Comparison of ENCODE assay signal across 10 cellular contexts in genomic region chr14:91830777-91831176, GRCh38. TPM values are rescaled to one million over a fixed set of nuclear protein-coding genes. Genes with fewer than 3 reads are reported as not detected.
DNase-seq lines count a peak whose midpoint lies in the region; ATAC-seq and TF ChIP-seq lines count a peak whose summit lies in the region.
"Had no signal": no experiment of that assay in that cellular context is flagged by ENCODE, and none has a peak within 500 bp of the region (broad histone marks: within the 10 kb centered on the region; RNA-seq: fewer than 3 reads in every experiment).

No MANE protein-coding gene starts in this region.

- no peaks in the 10 kb centered on the region for H3K9me3 ChIP-seq in thyroid gland
- no peaks in the 10 kb centered on the region for H3K9me3 ChIP-seq in esophagus squamous epithelium

- intact Hi-C loops in activated CD4-positive, alpha-beta memory T cell treated with anti-CD3 and anti-CD28 coated beads for 36 hours (cut with micrococcal nuclease), result loop anchor here (5.0 to 10.0 kb wide), 2 partner anchors 33 to 316 kb away; partner anchors contain the start of gene PPP4R3A
- intact Hi-C loops in thyroid gland (cut with DNase I) (no loop called here), esophagus squamous epithelium (cut with DNase I) (no loop called here)

- POLR2A ChIA-PET in activated CD4-positive, alpha-beta memory T cell treated with anti-CD3 and anti-CD28 coated beads for 36 hours (lab: Charles Lee), result no interaction called here
- POLR2A ChIA-PET in activated CD4-positive, alpha-beta memory T cell treated with anti-CD3 and anti-CD28 coated beads, Interleukin-2, amount 10 ng/mL, durations not matched to agents 7 days and 5 days (lab: Charles Lee), result no interaction called here

- H3K4me1 ChIP-seq in thyroid gland (peaks cover 22 to 34% of the 10 kb centered on the region in 2 donors), esophagus squamous epithelium (peaks cover 4 to 45% (median 5%) of the 10 kb centered on the region in 3 donors)
- H3K4me1 ChIP-seq: BLaER1 had no signal

- H3K36me3 Mint-ChIP-seq in activated CD4-positive, alpha-beta memory T cell treated with anti-CD3 and anti-CD28 coated beads for 36 hours, result no peaks in the 10 kb centered on the region
- peaks cover 55% of the 10 kb centered on the region for H3K36me3 Mint-ChIP-seq in activated CD4-positive, alpha-beta memory T cell treated with anti-CD3 and anti-CD28 coated beads, Interleukin-2, amount 10 ng/mL, durations not matched to agents 7 days and 5 days (ENCODE audit: low read depth)
- no peaks in the 10 kb centered on the region for H3K36me3 Mint-ChIP-seq in HFFc6 (ENCODE audit: low read depth)

- peak overlapping the region; percentile 39 for H3K27ac Mint-ChIP-seq in activated CD4-positive, alpha-beta memory T cell treated with anti-CD3 and anti-CD28 coated beads for 36 hours
- no peak overlapping the region for H3K27ac Mint-ChIP-seq in activated CD4-positive, alpha-beta memory T cell treated with anti-CD3 and anti-CD28 coated beads, Interleukin-2, amount 10 ng/mL, durations not matched to agents 7 days and 5 days
- no peak overlapping the region for H3K27ac Mint-ChIP-seq in HFFc6

- peak; percentile 46 for DNase-seq in activated CD4-positive, alpha-beta memory T cell treated with anti-CD3 and anti-CD28 coated beads for 36 hours
- no peak for DNase-seq in activated CD4-positive, alpha-beta memory T cell treated with anti-CD3 and anti-CD28 coated beads, Interleukin-2, amount 10 ng/mL, durations not matched to agents 7 days and 5 days
- DNase-seq in thyroid gland, result peak; percentile 90 to 95
- DNase-seq in HFFc6, result no peak
- no peak for DNase-seq in NCI-H524 (lab: John Stamatoyannopoulos, UW)
- DNase-seq in esophagus squamous epithelium (lab: John Stamatoyannopoulos, UW), result no peak
- DNase-seq: dermis blood vessel endothelial cell had no signal

- H3K36me3 ChIP-seq in thyroid gland (no peaks in the 10 kb centered on the region), esophagus squamous epithelium (no peaks in the 10 kb centered on the region)
- H3K36me3 ChIP-seq: BLaER1 had no signal

- no peaks in the 10 kb centered on the region for H3K27me3 Mint-ChIP-seq in activated CD4-positive, alpha-beta memory T cell treated with anti-CD3 and anti-CD28 coated beads for 36 hours
- H3K27me3 Mint-ChIP-seq in activated CD4-positive, alpha-beta memory T cell treated with anti-CD3 and anti-CD28 coated beads, Interleukin-2, amount 10 ng/mL, durations not matched to agents 7 days and 5 days, result peaks cover 7% of the 10 kb centered on the region
- H3K27me3 Mint-ChIP-seq in HFFc6 (ENCODE audit: insufficient read depth), result peaks cover 7% of the 10 kb centered on the region; the same call in 1 of the 2 replicates

- H3K4me3 ChIP-seq in thyroid gland (replicated peaks in 1 of 3) (no peak overlapping the region), esophagus squamous epithelium (no peak overlapping the region)
- H3K4me3 ChIP-seq: BLaER1 had no signal

- CTCF ChIA-PET in activated CD4-positive, alpha-beta memory T cell treated with anti-CD3 and anti-CD28 coated beads for 36 hours (lab: Charles Lee), result interaction anchor here (0.9 to 1.2 kb wide), 2 partner anchors 28 to 181 kb away, joined by 3 to 4 read pairs; no protein-coding TSS in a partner anchor
- CTCF ChIA-PET in activated CD4-positive, alpha-beta memory T cell treated with anti-CD3 and anti-CD28 coated beads, Interleukin-2, amount 10 ng/mL, durations not matched to agents 7 days and 5 days (lab: Charles Lee), result no interaction called here

- H3K27ac ChIP-seq in VCaP, result peak overlapping the region; percentile 99
- peak overlapping the region; percentile 75 to 83 (median 81) for H3K27ac ChIP-seq in thyroid gland
- peak overlapping the region in 2 of 4 donors; percentile 10 to 40 for H3K27ac ChIP-seq in esophagus squamous epithelium
- H3K27ac ChIP-seq: BLaER1 had no signal

- TF ChIP-seq CTCF in VCaP (conservative IDR thresholded peaks at IDR 0.05) (no peak), thyroid gland (IDR thresholded peaks at IDR 0.05) (no peak), HFFc6 (IDR thresholded peaks at IDR 0.05) (no peak), esophagus squamous epithelium (IDR thresholded peaks at IDR 0.05) (no peak)

- H3K27me3 ChIP-seq in thyroid gland (no peaks in the 10 kb centered on the region), esophagus squamous epithelium (peaks cover 0 to 3% (median 0%) of the 10 kb centered on the region in 4 donors)
- H3K27me3 ChIP-seq: BLaER1 had no signal

- 29 to 31% methylated on average over 3 of the region's 3 CpGs for WGBS in thyroid gland, 2 donors
- 28 to 38% methylated on average over 3 of the region's 3 CpGs for WGBS in esophagus squamous epithelium, 2 donors

- H3K4me1 Mint-ChIP-seq in activated CD4-positive, alpha-beta memory T cell treated with anti-CD3 and anti-CD28 coated beads for 36 hours (ENCODE audit: low read depth), result peaks cover 67% of the 10 kb centered on the region
- peaks cover 41% of the 10 kb centered on the region for H3K4me1 Mint-ChIP-seq in activated CD4-positive, alpha-beta memory T cell treated with anti-CD3 and anti-CD28 coated beads, Interleukin-2, amount 10 ng/mL, durations not matched to agents 7 days and 5 days
- H3K4me1 Mint-ChIP-seq in HFFc6 (ENCODE audit: low read depth), result no peaks in the 10 kb centered on the region

- ATAC-seq in HG03064 (IDR thresholded peaks at IDR 0.05; ENCODE audit: low read depth, unreplicated experiment), result peak; percentile 63

- peak in 1 of 2 donors; percentile 47 for TF ChIP-seq POLR2A in thyroid gland (IDR thresholded peaks at IDR 0.05)
- no peak for TF ChIP-seq POLR2A in esophagus squamous epithelium (IDR thresholded peaks at IDR 0.05)

- no peaks in the 10 kb centered on the region for H3K9me3 Mint-ChIP-seq in activated CD4-positive, alpha-beta memory T cell treated with anti-CD3 and anti-CD28 coated beads for 36 hours
- H3K9me3 Mint-ChIP-seq in activated CD4-positive, alpha-beta memory T cell treated with anti-CD3 and anti-CD28 coated beads, Interleukin-2, amount 10 ng/mL, durations not matched to agents 7 days and 5 days, result peaks cover 3% of the 10 kb centered on the region
- no peaks in the 10 kb centered on the region for H3K9me3 Mint-ChIP-seq in HFFc6

- H3K4me3 Mint-ChIP-seq in activated CD4-positive, alpha-beta memory T cell treated with anti-CD3 and anti-CD28 coated beads for 36 hours, result no peak overlapping the region
- no peak overlapping the region for H3K4me3 Mint-ChIP-seq in activated CD4-positive, alpha-beta memory T cell treated with anti-CD3 and anti-CD28 coated beads, Interleukin-2, amount 10 ng/mL, durations not matched to agents 7 days and 5 days
- no peak overlapping the region for H3K4me3 Mint-ChIP-seq in HFFc6

RNA-seq across cellular contexts. Expression of gene TC2N, which starts 36.6 kb away (rescaled TPM):
- 10 to 100 TPM; 44.9 to 46.6 TPM for total RNA-seq in activated CD4-positive, alpha-beta memory T cell treated with anti-CD3 and anti-CD28 coated beads for 36 hours
- total RNA-seq in activated CD4-positive, alpha-beta memory T cell treated with anti-CD3 and anti-CD28 coated beads, Interleukin-2, amount 10 ng/mL, durations not matched to agents 7 days and 5 days, result 100 to 1,000 TPM; 180 to 195 TPM
- total RNA-seq in thyroid gland (100 to 1,000 TPM in 1 of 4 donors, 10 to 100 TPM in 3; 57.5 to 102 (median 78.0) TPM), esophagus squamous epithelium (10 to 100 TPM; 32.4 to 48.9 (median 44.7) TPM)
- under 1 TPM; 0.10 to 0.71 (median 0.33) TPM for total RNA-seq in HFFc6 (2021; fragmentation: NEBNext Ultra II Directional; extraction: Animal tissue kit (Norgen Biotek cat#: 25700))

Comparison
In these comparisons a context has a peak if more than half of its experiments do, and no peak if none do; other contexts are left out.
1. DNase-seq: peak in activated CD4-positive, alpha-beta memory T cell treated with anti-CD3 and anti-CD28 coated beads for 36 hours (single experiment) and thyroid gland (2 of 2); none in activated CD4-positive, alpha-beta memory T cell treated with anti-CD3 and anti-CD28 coated beads, Interleukin-2, amount 10 ng/mL, durations not matched to agents 7 days and 5 days (single experiment), HFFc6 (single experiment), NCI-H524 (0 of 2) and esophagus squamous epithelium (single experiment).
2. RNA of gene TC2N, which starts 36.6 kb away (total RNA-seq): 180 to 195 TPM in activated CD4-positive, alpha-beta memory T cell treated with anti-CD3 and anti-CD28 coated beads, Interleukin-2, amount 10 ng/mL, durations not matched to agents 7 days and 5 days, 57.5 to 102 TPM in thyroid gland, 44.9 to 46.6 TPM in activated CD4-positive, alpha-beta memory T cell treated with anti-CD3 and anti-CD28 coated beads for 36 hours and 32.4 to 48.9 TPM in esophagus squamous epithelium; 0.10 to 0.71 TPM in HFFc6; every median in the first group is over 10 times any median in the second.